ENCODE assay signal across 22 cellular contexts in genomic region chr17:62981933-62982332, GRCh38. TPM values are rescaled to one million over a fixed set of nuclear protein-coding genes. Genes with fewer than 3 reads are reported as not detected.
DNase-seq lines count a peak whose midpoint lies in the region; ATAC-seq and TF ChIP-seq lines count a peak whose summit lies in the region.
"Had no signal": no experiment of that assay in that cellular context is flagged by ENCODE, and none has a peak within 500 bp of the region (broad histone marks: within the 10 kb centered on the region; RNA-seq: fewer than 3 reads in every experiment).

No MANE protein-coding gene starts in this region.

- intact Hi-C loops in CD4-positive, alpha-beta T cell (cut with DNase I, micrococcal nuclease): loop anchor here in 1 of 2 experiments (10.0 kb wide), 1 partner anchor 413 kb away; no protein-coding TSS in a partner anchor

- H4K8ac ChIP-seq in mesenchymal stem cell (ENCODE audit: low read length): no peak overlapping the region

- no peak overlapping the region for H2BK15ac ChIP-seq in mesenchymal stem cell (ENCODE audit: low read depth, poor library complexity, severe bottlenecking)

- H3K79me1 ChIP-seq in mesenchymal stem cell (replicated peaks; ENCODE audit: low read length, poor library complexity, severe bottlenecking): peaks cover 5% of the 10 kb centered on the region

- H3K36me3 ChIP-seq in mesenchymal stem cell (ENCODE audit: control insufficient read depth in 1 of 2, insufficient read depth in 2 of 2, low read depth in 1 of 2, low read length in 2 of 2): no peaks in the 10 kb centered on the region
- H3K36me3 ChIP-seq: lower lobe of right lung, transverse colon had no signal

- H3K36me3 Mint-ChIP-seq in CD4-positive, alpha-beta T cell (ENCODE audit: low read depth): peaks cover 22% of the 10 kb centered on the region

- peaks cover 13% of the 10 kb centered on the region for H3K9me3 Mint-ChIP-seq in CD4-positive, alpha-beta T cell

- peaks cover 14% of the 10 kb centered on the region for H3K9me3 ChIP-seq in mesenchymal stem cell (ENCODE audit: control insufficient read depth, low read length)
- peaks cover 30% of the 10 kb centered on the region for H3K9me3 ChIP-seq in CD4-positive, alpha-beta T cell (ENCODE audit: control insufficient read depth, low read length)

- no peak for ATAC-seq in stimulated activated naive CD8-positive, alpha-beta T cell treated with anti-CD3 and anti-CD28 coated beads, Interleukin-15, Interleukin-2, amounts not matched to agents 100 U/mL and 50 U/mL, for 24 hours
- no peak for ATAC-seq in GM18868 (IDR thresholded peaks at IDR 0.05; ENCODE audit: unreplicated experiment)
- no peak for ATAC-seq in CD4-positive, alpha-beta T cell (ENCODE audit: poor library complexity)
- ATAC-seq: right cardiac atrium, WTC11 had no signal

- no peak overlapping the region for H3K4me3 ChIP-seq in mesenchymal stem cell (ENCODE audit: insufficient read depth in 1 of 2, low read depth in 1 of 2, low read length in 2 of 2)
- H3K4me3 ChIP-seq: BLaER1 treated with 17β-estradiol and CSF1 and Interleukin-3, amounts not matched to agents 10 nM and 100 nM; lower lobe of right lung; transverse colon had no signal

- H3K9ac ChIP-seq in mesenchymal stem cell (ENCODE audit: low read length): no peak overlapping the region
- H3K9ac ChIP-seq: BLaER1 treated with 17β-estradiol and CSF1 and Interleukin-3, amounts not matched to agents 10 nM and 100 nM; parathyroid adenoma had no signal

- CTCF ChIA-PET in CD4-positive, alpha-beta T cell (lab: Charles Lee): no interaction called here

- no peak overlapping the region for H3K14ac ChIP-seq in mesenchymal stem cell (ENCODE audit: low read length in 2 of 2)

- no peak overlapping the region for H3K27ac Mint-ChIP-seq in CD4-positive, alpha-beta T cell
- H3K27ac Mint-ChIP-seq: activated CD4-positive, alpha-beta T cell treated with anti-CD3 and anti-CD28 coated beads, Interleukin-2, amount 10 ng/mL, durations not matched to agents 7 days and 5 days; WTC11 had no signal

- no peak overlapping the region for H2BK120ac ChIP-seq in mesenchymal stem cell (ENCODE audit: low read depth, low read length)

- no peak overlapping the region for H2BK5ac ChIP-seq in mesenchymal stem cell (ENCODE audit: low read depth, low read length, poor library complexity, severe bottlenecking)

- H2BK12ac ChIP-seq in mesenchymal stem cell (ENCODE audit: low read length in 2 of 2): no peak overlapping the region

- no peak overlapping the region for H4K91ac ChIP-seq in mesenchymal stem cell (ENCODE audit: low read length)

- DNase-seq in ELR (ENCODE audit: low read depth) (peak; percentile 70), RPMI7951 (ENCODE audit: low read depth) (peak; percentile 29), epithelial cell of prostate (ENCODE audit: low read depth, low spot score) (peak; percentile 58), mesenchymal stem cell (peak; percentile 60), occipital lobe (lab: John Stamatoyannopoulos, UW) (no peak)
- DNase-seq in stimulated activated naive CD8-positive, alpha-beta T cell treated with anti-CD3 and anti-CD28 coated beads, Interleukin-15, Interleukin-2, amounts not matched to agents 100 U/mL and 50 U/mL, for 24 hours: no peak
- DNase-seq in CD4-positive, alpha-beta T cell: no peak
- DNase-seq: activated CD4-positive, alpha-beta T cell treated with anti-CD3 and anti-CD28 coated beads, Interleukin-2, amount 10 ng/mL, durations not matched to agents 7 days and 5 days; activated T-cell treated with anti-CD3 and anti-CD28 coated beads, Interleukin-2, amount 50 U/mL, for 48 hours; DND-41; islet precursor cell; lower lobe of right lung; NCI-H1436 treated with DMSO at 0.1 percent for 48 hours; right cardiac atrium; Right ventricle myocardium superior; stimulated activated CD4-positive, alpha-beta T cell treated with anti-CD3 and anti-CD28 coated beads, Interleukin-2, amount 100 ng/mL, for 24 hours; T-helper 9 cell; transverse colon had no signal

- H3K18ac ChIP-seq in mesenchymal stem cell (ENCODE audit: low read depth in 1 of 2, low read length in 2 of 2): no peak overlapping the region

- no peaks in the 10 kb centered on the region for H3K4me1 Mint-ChIP-seq in CD4-positive, alpha-beta T cell (ENCODE audit: low read depth)
- H3K4me1 Mint-ChIP-seq: activated CD4-positive, alpha-beta T cell treated with anti-CD3 and anti-CD28 coated beads, Interleukin-2, amount 10 ng/mL, durations not matched to agents 7 days and 5 days had no signal

- TF ChIP-seq CTCF in CD4-positive, alpha-beta T cell (IDR thresholded peaks at IDR 0.05): no peak

- H2AFZ ChIP-seq in mesenchymal stem cell (ENCODE audit: low read depth, low read length): no peak overlapping the region
- H2AFZ ChIP-seq: parathyroid adenoma had no signal

- 77% methylated on average over 2 of the region's 2 CpGs for WGBS in mesenchymal stem cell

- H3K27me3 Mint-ChIP-seq in CD4-positive, alpha-beta T cell: no peaks in the 10 kb centered on the region
- H3K27me3 Mint-ChIP-seq: activated CD4-positive, alpha-beta T cell treated with anti-CD3 and anti-CD28 coated beads, Interleukin-2, amount 10 ng/mL, durations not matched to agents 7 days and 5 days had no signal

- POLR2A ChIA-PET in CD4-positive, alpha-beta T cell (lab: Charles Lee): interaction anchor here (1.0 kb wide), 1 partner anchor 17 kb away, joined by 3 read pairs; no protein-coding TSS in a partner anchor

- no peak overlapping the region for H3K23ac ChIP-seq in mesenchymal stem cell (ENCODE audit: low read length in 2 of 2)

- no peaks in the 10 kb centered on the region for H3K27me3 ChIP-seq in mesenchymal stem cell (ENCODE audit: control insufficient read depth in 1 of 2, insufficient read depth in 1 of 2, low read length in 2 of 2)
- no peaks in the 10 kb centered on the region for H3K27me3 ChIP-seq in CD4-positive, alpha-beta T cell (ENCODE audit: control insufficient read depth, insufficient read depth, low read length)
- H3K27me3 ChIP-seq: BLaER1 treated with 17β-estradiol and CSF1 and Interleukin-3, amounts not matched to agents 10 nM and 100 nM; transverse colon had no signal

- H3K27ac ChIP-seq in epithelial cell of prostate (peak overlapping the region; percentile 25), mesenchymal stem cell (ENCODE audit: low read length, poor library complexity, severe bottlenecking) (no peak overlapping the region)
- no peak overlapping the region for H3K27ac ChIP-seq in CD4-positive, alpha-beta T cell (ENCODE audit: low read depth, low read length)
- H3K27ac ChIP-seq: BLaER1 treated with 17β-estradiol and CSF1 and Interleukin-3, amounts not matched to agents 10 nM and 100 nM; lower lobe of right lung; parathyroid adenoma; transverse colon had no signal

- no peak overlapping the region for H3K4ac ChIP-seq in mesenchymal stem cell (ENCODE audit: low read depth in 1 of 2, low read length in 2 of 2)

- no peak overlapping the region for H2AK5ac ChIP-seq in mesenchymal stem cell (ENCODE audit: low read length, severe bottlenecking)

- H3K4me3 Mint-ChIP-seq in CD4-positive, alpha-beta T cell: no peak overlapping the region
- H3K4me3 Mint-ChIP-seq: activated CD4-positive, alpha-beta T cell treated with anti-CD3 and anti-CD28 coated beads, Interleukin-2, amount 10 ng/mL, durations not matched to agents 7 days and 5 days; WTC11 had no signal

- peaks cover 11% of the 10 kb centered on the region for H3K4me1 ChIP-seq in mesenchymal stem cell (ENCODE audit: control insufficient read depth, insufficient read depth, low read depth, low read length)
- H3K4me1 ChIP-seq: BLaER1 treated with 17β-estradiol and CSF1 and Interleukin-3, amounts not matched to agents 10 nM and 100 nM; lower lobe of right lung; parathyroid adenoma had no signal

- no peak overlapping the region for H3K4me2 ChIP-seq in mesenchymal stem cell (ENCODE audit: low read length, poor library complexity, severe bottlenecking)
- H3K4me2 ChIP-seq: BLaER1 treated with 17β-estradiol and CSF1 and Interleukin-3, amounts not matched to agents 10 nM and 100 nM had no signal

RNA-seq across cellular contexts. Expression of gene TANC2, which starts 15.9 kb away (rescaled TPM):
- total RNA-seq in RPMI7951 (2014; rRNA removed; shearing (Covaris generic)): 6.0 TPM in 2 replicates
- 10.9 TPM for polyA plus RNA-seq in mesenchymal stem cell (2013, experiment 1 of 2)
- polyA plus RNA-seq in mesenchymal stem cell (2013, experiment 2 of 2): 9.4 TPM
- total RNA-seq in occipital lobe: 151 TPM
- total RNA-seq in CD4-positive, alpha-beta T cell: 10 to 100 TPM; 29.1 to 33.7 TPM

Comparison
In these comparisons a context has a peak if more than half of its experiments do, and no peak if none do; other contexts are left out.
1. DNase-seq: peak in ELR (single experiment), RPMI7951 (single experiment), epithelial cell of prostate (single experiment) and mesenchymal stem cell (single experiment); none in occipital lobe (single experiment), stimulated activated naive CD8-positive, alpha-beta T cell treated with anti-CD3 and anti-CD28 coated beads, Interleukin-15, Interleukin-2, amounts not matched to agents 100 U/mL and 50 U/mL, for 24 hours (single experiment) and CD4-positive, alpha-beta T cell (0 of 10).